In genomic region chr1:180345148-180345547, GRCh38 we compare ENCODE assay signal across 28 cellular contexts.
"Had no signal": no experiment of that assay in that cellular context is flagged by ENCODE, and none has a peak within 500 bp of the region (broad histone marks: within the 10 kb centered on the region; RNA-seq: fewer than 3 reads in every experiment).

No MANE protein-coding gene starts in this region.

- H3K27ac ChIP-seq: epithelial cell of prostate, gastroesophageal sphincter, heart left ventricle, hepatocyte, left lung, neutrophil, pancreas, right lobe of liver, suprapubic skin, vagina had no signal

- H3K36me3 ChIP-seq: gastroesophageal sphincter, heart left ventricle, left lung, neutrophil, pancreas, right lobe of liver, suprapubic skin, transverse colon, vagina had no signal

- H3K9me3 ChIP-seq: gastroesophageal sphincter, heart left ventricle, left lung, mucosa of descending colon, neutrophil, pancreas, right lobe of liver, suprapubic skin, transverse colon, vagina had no signal

- H3K27me3 ChIP-seq: gastroesophageal sphincter, heart left ventricle, hepatocyte, left lung, neutrophil, pancreas, right lobe of liver, suprapubic skin, transverse colon, vagina had no signal

- DNase-seq: effector CD8-positive, alpha-beta T cell; endodermal cell; foreskin fibroblast; heart left ventricle; left cardiac atrium; left lung; mesenchymal stem cell; mucosa of descending colon; naive B cell; pancreas; right lobe of liver; stimulated activated CD4-positive, alpha-beta T cell treated with anti-CD3 and anti-CD28 coated beads, Interleukin-12 subunit alpha, Interleukin-12 subunit beta, amount 100 ng/mL, for 4 hours; stimulated activated CD4-positive, alpha-beta T cell treated with anti-CD3 and anti-CD28 coated beads, Interleukin-1b, Interleukin-23, amount 100 ng/mL, for 48 hours; stimulated activated CD4-positive, alpha-beta T cell treated with anti-CD3 and anti-CD28 coated beads, Interleukin-4, amount 100 ng/mL, for 1 hour; stimulated activated CD8-positive, alpha-beta memory T cell treated with anti-CD3 and anti-CD28 coated beads, Interleukin-4, amount 100 ng/mL, for 48 hours; stimulated activated naive CD4-positive, alpha-beta T cell; stimulated activated naive CD8-positive, alpha-beta T cell treated with anti-CD3 and anti-CD28 coated beads, Interleukin-15, amount 100 ng/mL, for 72 hours; transverse colon had no signal

- FAIRE-seq: islet of Langerhans, pancreas had no signal

- ATAC-seq: esophagus mucosa; gastroesophageal sphincter; heart left ventricle; left cardiac atrium; mucosa of descending colon; natural killer cell treated with Interleukin-12 subunit alpha and Interleukin-12 subunit beta and Interleukin-15 and Interleukin-18, amount 100 ng/mL, for 72 hours; right lobe of liver; stimulated activated naive CD8-positive, alpha-beta T cell treated with anti-CD3 and anti-CD28 coated beads, Interleukin-15, amount 100 ng/mL, for 72 hours had no signal

- H3K4me2 ChIP-seq: hepatocyte, smooth muscle cell had no signal

- H2AFZ ChIP-seq: hepatocyte had no signal

- H3K4me3 ChIP-seq: gastroesophageal sphincter, heart left ventricle, hepatocyte, left lung, mucosa of descending colon, pancreas, right lobe of liver, smooth muscle cell, suprapubic skin, transverse colon, vagina had no signal

- H3K4me1 ChIP-seq: gastroesophageal sphincter, right lobe of liver had no signal
